8 cellular contexts compared by ENCODE assay signal in genomic region chr12:1529862-1530591, GRCh38.
A peak's percentile ranks its signal among the peaks of the same experiment; 100 is the strongest.
DNase-seq lines count a peak whose midpoint lies in the region; ATAC-seq and TF ChIP-seq lines count a peak whose summit lies in the region.

No MANE protein-coding gene starts in this region.

- no peaks in the 10 kb centered on the region for H3K36me3 Mint-ChIP-seq in natural killer cell

- peak overlapping the region; percentile 69 for H3K27ac ChIP-seq in Panc1 (ENCODE audit: low read length)

- no peaks in the 10 kb centered on the region for H3K9me3 ChIP-seq in Panc1 (ENCODE audit: control insufficient read depth, insufficient read depth, low read depth, low read length)

- H3K36me3 ChIP-seq in Panc1 (ENCODE audit: control insufficient read depth, insufficient read depth, low read length), result no peaks in the 10 kb centered on the region

- H3K4me3 ChIP-seq in GM12865 (ENCODE audit: low read depth, low read length), result peak overlapping the region; percentile 28
- H3K4me3 ChIP-seq in Panc1 (ENCODE audit: low read depth in 2 of 2, low read length in 2 of 2), result peak overlapping the region; percentile 10 to 51; a peak in 3 of 4 replicates

- no peaks in the 10 kb centered on the region for H3K9me3 Mint-ChIP-seq in natural killer cell

- DNase-seq in GM12865 (ENCODE audit: low read depth), result peak; percentile 38
- no peak for DNase-seq in Panc1 (ENCODE audit: low read depth, low spot score)
- DNase-seq in erythroblast (lab: John Stamatoyannopoulos, UW), result peak; percentile 29 to 33
- no peak for DNase-seq in natural killer cell
- DNase-seq in activated effector memory CD4-positive, alpha-beta T cell treated with anti-CD3 and anti-CD28 coated beads, Interleukin-2, amount 50 U/mL, for 16 hours, result no peak
- no peak for DNase-seq in NCI-H1092 treated with DMSO at 0.1 percent for 48 hours (lab: John Stamatoyannopoulos, UW)

- in situ Hi-C loops in Panc1 (cut with HindIII; ENCODE audit: low pct_unique_long_range_greater_than_20kb, low sequenced_read_pairs), result no loop called here

- no peaks in the 10 kb centered on the region for H3K27me3 ChIP-seq in Panc1 (ENCODE audit: control insufficient read depth, insufficient read depth, low read length)

- TF ChIP-seq POLR2A in erythroblast (IDR thresholded peaks at IDR 0.05; ENCODE audit: low read length), result no peak

- POLR2A ChIA-PET in Panc1 (lab: Charles Lee), result no interaction called here

- H3K27ac Mint-ChIP-seq in natural killer cell, result peak overlapping the region in 1 of 2 donors; percentile 66

- H3K4me1 Mint-ChIP-seq in natural killer cell, result peaks cover 33 to 40% of the 10 kb centered on the region in 2 donors

- H3K4me1 ChIP-seq in Panc1 (ENCODE audit: control insufficient read depth, insufficient read depth, low read length), result peaks cover 26% of the 10 kb centered on the region

- ATAC-seq in Panc1 (peak; percentile 82), natural killer cell (peak in 2 of 3 donors; percentile 14 to 22), HG03571 (IDR thresholded peaks at IDR 0.05; ENCODE audit: unreplicated experiment) (no peak), GM21717 (IDR thresholded peaks at IDR 0.05; ENCODE audit: unreplicated experiment) (no peak)

- CTCF ChIA-PET in Panc1 (lab: Charles Lee), result no interaction called here

- intact Hi-C loops in Panc1 (cut with micrococcal nuclease; ENCODE audit: unreplicated experiment) (no loop called here), natural killer cell (cut with micrococcal nuclease) (no loop called here)

- no TSS peak for BruUV-seq in Panc1 (replicated peaks; lab: Mats Ljungman, UMichigan)

- peaks cover 73% of the 10 kb centered on the region in 2 donors for H3K27me3 Mint-ChIP-seq in natural killer cell (ENCODE audit: low read depth in 2 of 2)

- TF ChIP-seq CTCF in GM12865 (IDR thresholded peaks at IDR 0.05; ENCODE audit: insufficient read depth, low read depth, low read length, missing control alignments), result no peak
- no peak for TF ChIP-seq CTCF in Panc1 (IDR thresholded peaks at IDR 0.05)
- no peak for TF ChIP-seq CTCF in natural killer cell (IDR thresholded peaks at IDR 0.05)

- H3K4me3 Mint-ChIP-seq in natural killer cell, result peak overlapping the region; percentile 86

Comparison
In these comparisons a context has a peak if more than half of its experiments do, and no peak if none do; other contexts are left out.
1. DNase-seq: peak in GM12865 (single experiment) and erythroblast (2 of 2); none in Panc1 (single experiment), natural killer cell (single experiment), activated effector memory CD4-positive, alpha-beta T cell treated with anti-CD3 and anti-CD28 coated beads, Interleukin-2, amount 50 U/mL, for 16 hours (single experiment) and NCI-H1092 treated with DMSO at 0.1 percent for 48 hours (single experiment).
2. ATAC-seq: peak in Panc1 (single experiment) and natural killer cell (2 of 3); none in HG03571 (single experiment) and GM21717 (single experiment).